ENCODE assay signal across 8 cellular contexts in genomic region chr19:29812080-29812880, GRCh38. TPM values are rescaled to one million over a fixed set of nuclear protein-coding genes. Genes with fewer than 3 reads are reported as not detected.
DNase-seq lines count a peak whose midpoint lies in the region; ATAC-seq, FAIRE-seq and TF ChIP-seq lines count a peak whose summit lies in the region.

No MANE protein-coding gene starts in this region.

- peaks cover 27% of the 10 kb centered on the region for H3K4me1 Mint-ChIP-seq in activated T-cell treated with anti-CD3 and anti-CD28 coated beads, Interleukin-2, amount 50 U/mL, for 72 hours (ENCODE audit: low read depth)

- H3K36me3 ChIP-seq in A673 (ENCODE audit: insufficient read depth, low read length, poor library complexity, severe bottlenecking), result no peaks in the 10 kb centered on the region

- WGBS in right cardiac atrium, result 3% methylated on average over 104 of the region's 104 CpGs

- intact Hi-C loops in A673 (cut with micrococcal nuclease; ENCODE audit: unreplicated experiment), result no loop called here
- intact Hi-C loops in right cardiac atrium (cut with DNase I), result no loop called here

- no peak overlapping the region for H3K27ac Mint-ChIP-seq in activated T-cell treated with anti-CD3 and anti-CD28 coated beads, Interleukin-2, amount 50 U/mL, for 72 hours

- H3K9me3 ChIP-seq in A673 (ENCODE audit: low read depth, low read length, poor library complexity, severe bottlenecking), result no peaks in the 10 kb centered on the region
- H3K9me3 ChIP-seq in right cardiac atrium (ENCODE audit: control insufficient read depth, low read length), result no peaks in the 10 kb centered on the region

- H3K36me3 Mint-ChIP-seq in activated T-cell treated with anti-CD3 and anti-CD28 coated beads, Interleukin-2, amount 50 U/mL, for 72 hours (ENCODE audit: insufficient read depth in 2 of 2), result peaks cover 5 to 14% of the 10 kb centered on the region in 2 donors

- H3K27me3 ChIP-seq in A673 (replicated peaks; ENCODE audit: insufficient read depth, low read depth, low read length, poor library complexity), result no peaks in the 10 kb centered on the region
- no peaks in the 10 kb centered on the region for H3K27me3 ChIP-seq in right cardiac atrium (ENCODE audit: control insufficient read depth, insufficient read depth)

- no peak for TF ChIP-seq POLR2A in H54 (IDR thresholded peaks at IDR 0.05; ENCODE audit: low read depth, low read length)

- H3K27me3 Mint-ChIP-seq in activated T-cell treated with anti-CD3 and anti-CD28 coated beads, Interleukin-2, amount 50 U/mL, for 72 hours (ENCODE audit: low read depth), result no peaks in the 10 kb centered on the region

- peak overlapping the region; percentile 49 for H3K4me3 ChIP-seq in A673 (ENCODE audit: low read depth, low read length, poor library complexity, severe bottlenecking)
- H3K4me3 ChIP-seq in right cardiac atrium (ENCODE audit: low read length), result peak overlapping the region; percentile 96

- no peak for TF ChIP-seq CTCF in A673 (conservative IDR thresholded peaks at IDR 0.05; ENCODE audit: low read depth, low read length)

- CTCF ChIA-PET in A673 (lab: Charles Lee), result no interaction called here

- DNase-seq in A673 (ENCODE audit: low spot score), result no peak
- DNase-seq in activated T-cell treated with anti-CD3 and anti-CD28 coated beads, Interleukin-2, amount 50 U/mL, for 72 hours, result peak; percentile 27 to 42
- peak; percentile 31 to 73 (median 66) for DNase-seq in right cardiac atrium
- DNase-seq in stimulated activated CD8-positive, alpha-beta memory T cell treated with anti-CD3 and anti-CD28 coated beads, Interleukin-15, amount 100 ng/mL, for 24 hours (ENCODE audit: low read depth), result peak; percentile 3
- DNase-seq in H54 (ENCODE audit: insufficient read length, low spot score), result no peak

- no peak for FAIRE-seq in H54 (lab: Jason Lieb, UNC)

- POLR2A ChIA-PET in A673 (lab: Charles Lee; ENCODE audit: low non-redundant PET), result no interaction called here

- H3K27ac ChIP-seq in A673 (ENCODE audit: low read depth, low read length, poor library complexity, severe bottlenecking) (no peak overlapping the region), right cardiac atrium (ENCODE audit: low read length) (no peak overlapping the region)

- BruUV-seq in A673 (replicated peaks; lab: Mats Ljungman, UMichigan), result no TSS peak

- H3K9me3 Mint-ChIP-seq in activated T-cell treated with anti-CD3 and anti-CD28 coated beads, Interleukin-2, amount 50 U/mL, for 72 hours, result no peaks in the 10 kb centered on the region

- H3K4me1 ChIP-seq in A673 (ENCODE audit: insufficient read depth, low read length, poor library complexity, severe bottlenecking) (no peaks in the 10 kb centered on the region), right cardiac atrium (ENCODE audit: control insufficient read depth, insufficient read depth, low read length) (no peaks in the 10 kb centered on the region)

- ATAC-seq in GM18867 (IDR thresholded peaks at IDR 0.05; ENCODE audit: unreplicated experiment) (peak; percentile 15), HG03469 (IDR thresholded peaks at IDR 0.05; ENCODE audit: unreplicated experiment) (peak; percentile 11), right cardiac atrium (no peak), GM21529 (IDR thresholded peaks at IDR 0.05; ENCODE audit: unreplicated experiment) (no peak)
- peak; percentile 2 to 9 for ATAC-seq in activated T-cell treated with anti-CD3 and anti-CD28 coated beads, Interleukin-2, amount 50 U/mL, for 72 hours (replicated peaks in 1 of 2)

- H3K4me3 Mint-ChIP-seq in activated T-cell treated with anti-CD3 and anti-CD28 coated beads, Interleukin-2, amount 50 U/mL, for 72 hours, result peak overlapping the region; percentile 85 to 94

RNA-seq across cellular contexts. Expression of gene CCNE1, which starts 0.5 kb away (rescaled TPM):
- 8.9 and 12.0 TPM in 2 replicates for total RNA-seq in A673 (2021)
- total RNA-seq in activated T-cell treated with anti-CD3 and anti-CD28 coated beads, Interleukin-2, amount 50 U/mL, for 72 hours, result 10 to 100 TPM; 39.3 to 41.9 TPM
- total RNA-seq in right cardiac atrium, result 1 to 10 TPM; 2.1 to 5.1 (median 3.8) TPM
- polyA plus RNA-seq in right cardiac atrium, result 3.0 TPM

Comparison
In these comparisons a context has a peak if more than half of its experiments do, and no peak if none do; other contexts are left out.
1. DNase-seq: peak in activated T-cell treated with anti-CD3 and anti-CD28 coated beads, Interleukin-2, amount 50 U/mL, for 72 hours (2 of 2), right cardiac atrium (3 of 3) and stimulated activated CD8-positive, alpha-beta memory T cell treated with anti-CD3 and anti-CD28 coated beads, Interleukin-15, amount 100 ng/mL, for 24 hours (single experiment); none in A673 (single experiment) and H54 (single experiment).
2. ATAC-seq: peak in GM18867 (single experiment), HG03469 (single experiment) and activated T-cell treated with anti-CD3 and anti-CD28 coated beads, Interleukin-2, amount 50 U/mL, for 72 hours (2 of 2); none in right cardiac atrium (0 of 2) and GM21529 (single experiment).